ENCODE assay signal across 27 cellular contexts in genomic region chr1:85801520-85801919, GRCh38.
DNase-seq lines count a peak whose midpoint lies in the region; ATAC-seq, FAIRE-seq and TF ChIP-seq lines count a peak whose summit lies in the region.
"Had no signal": no experiment of that assay in that cellular context is flagged by ENCODE, and none has a peak within 500 bp of the region (broad histone marks: within the 10 kb centered on the region; RNA-seq: fewer than 3 reads in every experiment).

No MANE protein-coding gene starts in this region.

- TF ChIP-seq CTCF in bronchial epithelial cell (IDR thresholded peaks at IDR 0.05; ENCODE audit: insufficient read depth, low read length, severe bottlenecking) (no peak), WERI-Rb-1 (IDR thresholded peaks at IDR 0.05; ENCODE audit: low read depth, low read length) (no peak)

- no peaks in the 10 kb centered on the region for H3K36me3 ChIP-seq in bronchial epithelial cell (ENCODE audit: control insufficient read depth, insufficient read depth, low read length)
- no peaks in the 10 kb centered on the region for H3K36me3 ChIP-seq in WERI-Rb-1
- H3K36me3 ChIP-seq: adrenal gland; BLaER1 treated with 17β-estradiol and CSF1 and Interleukin-3, amounts not matched to agents 10 nM and 100 nM had no signal

- H3K4me3 ChIP-seq in bronchial epithelial cell (ENCODE audit: low read depth, low read length), result no peak overlapping the region
- no peak overlapping the region for H3K4me3 ChIP-seq in WERI-Rb-1 (ENCODE audit: low read depth, low read length)
- H3K4me3 ChIP-seq: adrenal gland; BLaER1 treated with 17β-estradiol and CSF1 and Interleukin-3, amounts not matched to agents 10 nM and 100 nM had no signal

- FAIRE-seq in bronchial epithelial cell (lab: Jason Lieb, UNC), result no peak
- FAIRE-seq: A204.1, G401.6, GM18507, HepG2, TTC549 had no signal

- ATAC-seq in GM18858 (IDR thresholded peaks at IDR 0.05; ENCODE audit: unreplicated experiment), result no peak
- ATAC-seq in sciatic nerve, result no peak
- ATAC-seq in HG03095 (IDR thresholded peaks at IDR 0.05; ENCODE audit: unreplicated experiment), result no peak
- ATAC-seq: activated T-cell treated with anti-CD3 and anti-CD28 coated beads, Interleukin-2, amount 50 U/mL, for 4 hours; HepG2; left colon; naive thymus-derived CD4-positive, alpha-beta T cell; right cardiac atrium had no signal

- H3K27ac ChIP-seq in WERI-Rb-1, result no peak overlapping the region
- H3K27ac ChIP-seq: adrenal gland; BLaER1 treated with 17β-estradiol and CSF1 and Interleukin-3, amounts not matched to agents 10 nM and 100 nM; epithelial cell of prostate had no signal

- H3K9me3 ChIP-seq in WERI-Rb-1 (ENCODE audit: severe bottlenecking), result no peaks in the 10 kb centered on the region
- H3K9me3 ChIP-seq: adrenal gland; BLaER1 treated with 17β-estradiol and CSF1 and Interleukin-3, amounts not matched to agents 10 nM and 100 nM had no signal

- intact Hi-C loops in sciatic nerve (cut with DNase I), result no loop called here

- DNase-seq in AG08395 (ENCODE audit: low spot score) (peak; percentile 17), HS-5 (ENCODE audit: low read depth) (peak; percentile 43), bronchial epithelial cell (ENCODE audit: low read depth) (peak; percentile 65), glomerular visceral epithelial cell (ENCODE audit: extremely low spot score) (peak; percentile 17), sciatic nerve (ENCODE audit: low spot score) (no peak), WERI-Rb-1 (no peak)
- DNase-seq: activated naive CD4-positive, alpha-beta T cell; activated T-cell treated with anti-CD3 and anti-CD28 coated beads, Interleukin-2, amount 50 U/mL, for 4 hours; adrenal gland; caudate nucleus; left colon; mesendoderm; naive thymus-derived CD4-positive, alpha-beta T cell; NCI-H1417; NCI-H446 treated with DMSO at 0.1 percent for 48 hours; right cardiac atrium; T-helper 1 cell; trophoblast cell had no signal

- H3K27me3 ChIP-seq in bronchial epithelial cell (ENCODE audit: control insufficient read depth, insufficient read depth, low read length), result no peaks in the 10 kb centered on the region
- peaks cover 2% of the 10 kb centered on the region for H3K27me3 ChIP-seq in WERI-Rb-1 (ENCODE audit: insufficient read depth, low read depth, severe bottlenecking)
- H3K27me3 ChIP-seq: adrenal gland; BLaER1 treated with 17β-estradiol and CSF1 and Interleukin-3, amounts not matched to agents 10 nM and 100 nM had no signal

Comparison
In these comparisons a context has a peak if more than half of its experiments do, and no peak if none do; other contexts are left out.
1. DNase-seq: peak in AG08395 (single experiment), HS-5 (single experiment), bronchial epithelial cell (single experiment) and glomerular visceral epithelial cell (single experiment); none in sciatic nerve (single experiment) and WERI-Rb-1 (single experiment).